2 cellular contexts compared by ENCODE assay signal in genomic region chr13:63094717-63095116, GRCh38.
TF ChIP-seq lines count a peak whose summit lies in the region.

No MANE protein-coding gene starts in this region.

TF ChIP-seq in SK-N-SH, 30 proteins besides CTCF, POLR2A, EP300 and RAD21 (continued from another document):
- TF ChIP-seq, protein P1, sequence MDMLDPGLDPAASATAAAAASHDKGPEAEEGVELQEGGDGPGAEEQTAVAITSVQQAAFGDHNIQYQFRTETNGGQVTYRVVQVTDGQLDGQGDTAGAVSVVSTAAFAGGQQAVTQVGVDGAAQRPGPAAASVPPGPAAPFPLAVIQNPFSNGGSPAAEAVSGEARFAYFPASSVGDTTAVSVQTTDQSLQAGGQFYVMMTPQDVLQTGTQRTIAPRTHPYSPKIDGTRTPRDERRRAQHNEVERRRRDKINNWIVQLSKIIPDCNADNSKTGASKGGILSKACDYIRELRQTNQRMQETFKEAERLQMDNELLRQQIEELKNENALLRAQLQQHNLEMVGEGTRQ (IDR thresholded peaks at IDR 0.05; ENCODE audit: borderline replicate concordance, low read depth, low read length): no peak
- TF ChIP-seq ZBTB33 (IDR thresholded peaks at IDR 0.05; ENCODE audit: borderline replicate concordance, low read depth): no peak
- no peak for TF ChIP-seq TAF1 (IDR thresholded peaks at IDR 0.05; ENCODE audit: borderline replicate concordance, low read depth, low read length)
- no peak for TF ChIP-seq MXI1 (IDR thresholded peaks at IDR 0.05; ENCODE audit: low read depth, low read length)
- peak; percentile 7 for TF ChIP-seq CHD2 (IDR thresholded peaks at IDR 0.05; ENCODE audit: low read length, partially characterized antibody)
- TF ChIP-seq RCOR1 (IDR thresholded peaks at IDR 0.05; ENCODE audit: low read length): peak; percentile 58; the same call in 1 of the 2 replicates
TF ChIP-seq in SK-N-SH: peak in this region for 3.

TF ChIP-seq in SK-N-SH treated with all-trans-retinoic acid at 6 μM for 48 hours, 23 proteins besides CTCF, POLR2A, EP300 and RAD21 (continued from another document):
- TF ChIP-seq TSHZ2 (CRISPR knock-in tag; IDR thresholded peaks at IDR 0.05) (no peak), ZC3H10 (CRISPR knock-in tag; IDR thresholded peaks at IDR 0.05) (no peak), ARNTL (CRISPR knock-in tag; IDR thresholded peaks at IDR 0.05; ENCODE audit: borderline replicate concordance, low read depth) (no peak), GLIS3 (CRISPR knock-in tag; IDR thresholded peaks at IDR 0.05) (no peak), ZNF70 (CRISPR knock-in tag; IDR thresholded peaks at IDR 0.05) (no peak), ZFP30 (CRISPR knock-in tag; IDR thresholded peaks at IDR 0.05) (no peak), SNAI2 (CRISPR knock-in tag; IDR thresholded peaks at IDR 0.05) (no peak), TOX (CRISPR knock-in tag; IDR thresholded peaks at IDR 0.05; ENCODE audit: borderline replicate concordance) (no peak)
- TF ChIP-seq, protein P2, sequence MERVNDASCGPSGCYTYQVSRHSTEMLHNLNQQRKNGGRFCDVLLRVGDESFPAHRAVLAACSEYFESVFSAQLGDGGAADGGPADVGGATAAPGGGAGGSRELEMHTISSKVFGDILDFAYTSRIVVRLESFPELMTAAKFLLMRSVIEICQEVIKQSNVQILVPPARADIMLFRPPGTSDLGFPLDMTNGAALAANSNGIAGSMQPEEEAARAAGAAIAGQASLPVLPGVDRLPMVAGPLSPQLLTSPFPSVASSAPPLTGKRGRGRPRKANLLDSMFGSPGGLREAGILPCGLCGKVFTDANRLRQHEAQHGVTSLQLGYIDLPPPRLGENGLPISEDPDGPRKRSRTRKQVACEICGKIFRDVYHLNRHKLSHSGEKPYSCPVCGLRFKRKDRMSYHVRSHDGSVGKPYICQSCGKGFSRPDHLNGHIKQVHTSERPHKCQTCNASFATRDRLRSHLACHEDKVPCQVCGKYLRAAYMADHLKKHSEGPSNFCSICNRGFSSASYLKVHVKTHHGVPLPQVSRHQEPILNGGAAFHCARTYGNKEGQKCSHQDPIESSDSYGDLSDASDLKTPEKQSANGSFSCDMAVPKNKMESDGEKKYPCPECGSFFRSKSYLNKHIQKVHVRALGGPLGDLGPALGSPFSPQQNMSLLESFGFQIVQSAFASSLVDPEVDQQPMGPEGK (CRISPR knock-in tag; IDR thresholded peaks at IDR 0.05; ENCODE audit: borderline replicate concordance): no peak
